19 cellular contexts compared by ENCODE assay signal in the genomic region with DNA sequence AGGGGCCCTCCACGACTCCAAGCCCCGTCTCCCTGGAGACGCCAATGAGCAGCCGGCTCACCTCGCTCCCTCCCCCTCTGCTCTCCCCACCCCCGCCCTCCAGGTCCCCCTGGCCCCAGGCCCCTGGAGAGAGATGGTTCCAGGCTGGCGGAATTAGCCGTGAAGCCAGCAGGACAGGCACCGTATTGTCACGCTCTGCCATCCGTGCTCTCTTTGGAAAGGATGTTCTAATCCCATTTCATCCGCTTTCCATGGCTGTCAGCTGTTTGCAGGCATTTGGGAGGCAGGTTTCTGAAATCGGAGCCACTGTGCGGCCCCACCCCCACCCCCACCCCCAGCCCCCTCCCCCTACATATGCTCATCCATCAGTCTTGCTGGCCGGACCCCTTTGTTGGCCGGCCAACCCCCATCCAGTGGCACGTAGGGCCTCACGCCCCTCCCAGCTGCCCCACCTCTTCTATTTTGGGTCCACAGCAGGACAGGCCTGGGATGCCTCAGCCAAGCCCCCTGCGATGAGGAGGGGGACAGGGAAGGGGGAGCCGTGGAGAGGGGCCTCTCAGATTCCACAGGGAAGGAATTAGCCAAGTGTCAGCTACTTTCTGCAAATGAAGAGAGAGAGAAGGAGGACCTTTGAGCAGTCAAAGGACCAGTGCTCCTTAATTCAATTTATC. TPM values are rescaled to one million over a fixed set of nuclear protein-coding genes. Genes with fewer than 3 reads are reported as not detected.
DNase-seq lines count a peak whose midpoint lies in the region; ATAC-seq and TF ChIP-seq lines count a peak whose summit lies in the region.
"Had no signal": no experiment of that assay in that cellular context is flagged by ENCODE, and none has a peak within 500 bp of the region (broad histone marks: within the 10 kb centered on the region; RNA-seq: fewer than 3 reads in every experiment).

No MANE protein-coding gene starts in this region.

- no peak overlapping the region for H2AK5ac ChIP-seq in mesendoderm (ENCODE audit: low read length)

- peak overlapping the region; percentile 98 for H3K27ac ChIP-seq in mesendoderm (ENCODE audit: low read depth, low read length)
- H3K27ac ChIP-seq in vagina = peak overlapping the region; percentile 72

- in situ Hi-C loops in GM13977 (cut with MboI; ENCODE audit: low pct_unique_long_range_greater_than_20kb, low sequenced_read_pairs, unreplicated experiment) = no loop called here

- H3K56ac ChIP-seq in mesendoderm (ENCODE audit: low read length) = peak overlapping the region; percentile 86

- no CpG with 5 or more reads among the region's 20 CpGs for WGBS in mesendoderm (ENCODE audit: extremely low coverage, insufficient coverage, low lambda C conversion rate)

- TF ChIP-seq CTCF in vagina (IDR thresholded peaks at IDR 0.05) (no peak), GM13977 (IDR thresholded peaks at IDR 0.05; ENCODE audit: extremely low read depth, insufficient read depth, missing control alignments) (no peak)

- no peak overlapping the region for H3K23ac ChIP-seq in mesendoderm (ENCODE audit: low read length)

- no peaks in the 10 kb centered on the region for H3K27me3 ChIP-seq in mesendoderm (ENCODE audit: insufficient read depth, low read length, poor library complexity)
- no peaks in the 10 kb centered on the region for H3K27me3 ChIP-seq in vagina

- H3K9me3 ChIP-seq in vagina = no peaks in the 10 kb centered on the region
- H3K9me3 ChIP-seq: prostate gland had no signal

- no peaks in the 10 kb centered on the region for H3K9me3 Mint-ChIP-seq in activated naive CD4-positive, alpha-beta T cell treated with anti-CD3 and anti-CD28 coated beads, Interleukin-2, amount 50 U/mL, for 72 hours

- DNase-seq in activated naive CD4-positive, alpha-beta T cell treated with anti-CD3 and anti-CD28 coated beads, Interleukin-2, amount 50 U/mL, for 72 hours (ENCODE audit: low spot score in 2 of 2) = no peak
- no peak for DNase-seq in activated naive CD4-positive, alpha-beta T cell treated with Interleukin-2 at 50 U/mL for 16 hours
- peak; percentile 99 for DNase-seq in ecto neural progenitor cell (ENCODE audit: low spot score)
- DNase-seq in mesendoderm = peak; percentile 91
- no peak for DNase-seq in vagina (ENCODE audit: extremely low spot score in 2 of 2)
- DNase-seq in GM13977 (ENCODE audit: low spot score) = no peak
- DNase-seq in inferior parietal cortex (ENCODE audit: extremely low spot score) = no peak
- DNase-seq: activated CD8-positive, alpha-beta memory T cell treated with anti-CD3 and anti-CD28 coated beads for 24 hours; activated gamma-delta T cell treated with Interleukin-2 at 50 U/mL for 16 hours; DND-41; Karpas-422; NCI-H1436 treated with DMSO at 0.1 percent for 48 hours; NCI-H510A treated with DMSO at 0.1 percent for 48 hours; PC-3; stimulated activated CD4-positive, alpha-beta T cell treated with anti-CD3 and anti-CD28 coated beads, Interleukin-15, amount 100 ng/mL, for 24 hours had no signal

- intact Hi-C loops in vagina (cut with DNase I) = no loop called here

- ATAC-seq in activated naive CD4-positive, alpha-beta T cell treated with anti-CD3 and anti-CD28 coated beads, Interleukin-2, amount 50 U/mL, for 72 hours = no peak
- ATAC-seq in HG03039 (IDR thresholded peaks at IDR 0.05; ENCODE audit: unreplicated experiment) = no peak
- ATAC-seq: HCT116, PC-3 had no signal

- TF ChIP-seq POLR2A in vagina (IDR thresholded peaks at IDR 0.05) = no peak

- no peaks in the 10 kb centered on the region for H3K79me2 ChIP-seq in mesendoderm (ENCODE audit: control insufficient read depth, insufficient read depth, low read length)

- H3K79me1 ChIP-seq in mesendoderm (ENCODE audit: low read length) = peaks cover 4% of the 10 kb centered on the region

- no peak overlapping the region for H4K5ac ChIP-seq in mesendoderm (ENCODE audit: low read length)

- H3K27ac Mint-ChIP-seq in activated naive CD4-positive, alpha-beta T cell treated with anti-CD3 and anti-CD28 coated beads, Interleukin-2, amount 50 U/mL, for 72 hours = peak overlapping the region; percentile 34 to 81
- H3K27ac Mint-ChIP-seq: CD14-positive monocyte had no signal

- H3K36me3 ChIP-seq in mesendoderm (ENCODE audit: control insufficient read depth, insufficient read depth, low read length) (no peaks in the 10 kb centered on the region), vagina (no peaks in the 10 kb centered on the region)
- H3K36me3 ChIP-seq: prostate gland had no signal

- H3K4me3 ChIP-seq in mesendoderm (ENCODE audit: low read length) (no peak overlapping the region), vagina (no peak overlapping the region)
- H3K4me3 ChIP-seq: prostate gland had no signal

- H3K4me1 ChIP-seq in mesendoderm (ENCODE audit: control insufficient read depth, low read depth, low read length) = peaks cover 17% of the 10 kb centered on the region
- peaks cover 20% of the 10 kb centered on the region for H3K4me1 ChIP-seq in vagina
- H3K4me1 ChIP-seq: prostate gland had no signal

- H2BK5ac ChIP-seq in mesendoderm (ENCODE audit: low read length) = no peak overlapping the region

- peak overlapping the region; percentile 60 for H3K9ac ChIP-seq in mesendoderm (ENCODE audit: low read length)

- H4K8ac ChIP-seq in mesendoderm (ENCODE audit: low read depth, low read length) = no peak overlapping the region

- H3K18ac ChIP-seq in mesendoderm (ENCODE audit: low read length) = no peak overlapping the region

- H3K4ac ChIP-seq in mesendoderm (ENCODE audit: low read depth, low read length) = no peak overlapping the region

- peak overlapping the region; percentile 40 for H3K4me2 ChIP-seq in mesendoderm (ENCODE audit: low read length)

- H2BK15ac ChIP-seq in mesendoderm (replicated peaks; ENCODE audit: low read depth) = no peak overlapping the region

- H3K36me3 Mint-ChIP-seq in activated naive CD4-positive, alpha-beta T cell treated with anti-CD3 and anti-CD28 coated beads, Interleukin-2, amount 50 U/mL, for 72 hours = no peaks in the 10 kb centered on the region
- H3K36me3 Mint-ChIP-seq: CD14-positive monocyte had no signal

- H2BK120ac ChIP-seq in mesendoderm (ENCODE audit: low read depth, low read length) = no peak overlapping the region

RNA-seq across cellular contexts. Expression of gene SDK2, which starts 30.8 kb away (rescaled TPM):
- total RNA-seq in activated naive CD4-positive, alpha-beta T cell treated with anti-CD3 and anti-CD28 coated beads, Interleukin-2, amount 50 U/mL, for 72 hours = 1 to 10 TPM in 1 of 2 donors, under 1 TPM in 1; 0.66 to 1.5 TPM
- polyA plus RNA-seq in mesendoderm (2013, experiment 1 of 2) = 1.1 TPM
- 1.3 TPM for polyA plus RNA-seq in mesendoderm (2013, experiment 2 of 2)
- 1.7 TPM for total RNA-seq in vagina
- polyA plus RNA-seq: CD14-positive monocyte had no signal

Comparison
In these comparisons a context has a peak if more than half of its experiments do, and no peak if none do; other contexts are left out.
1. DNase-seq: peak in ecto neural progenitor cell (single experiment) and mesendoderm (single experiment); none in activated naive CD4-positive, alpha-beta T cell treated with anti-CD3 and anti-CD28 coated beads, Interleukin-2, amount 50 U/mL, for 72 hours (0 of 2), activated naive CD4-positive, alpha-beta T cell treated with Interleukin-2 at 50 U/mL for 16 hours (single experiment), vagina (0 of 2), GM13977 (single experiment) and inferior parietal cortex (single experiment).